In genomic region chr12:120961604-120962486, GRCh38 we compare ENCODE assay signal across 1 cellular context.
TF ChIP-seq lines count a peak whose summit lies in the region.

No MANE protein-coding gene starts in this region.

TF ChIP-seq in GM23338, 12 proteins besides CTCF, POLR2A, EP300 and RAD21 (continued from another document):
- TF ChIP-seq ZNF462 (CRISPR knock-in tag; IDR thresholded peaks at IDR 0.05) (no peak), EZH2 (IDR thresholded peaks at IDR 0.05; ENCODE audit: low read depth, unreplicated experiment) (no peak), NANOG (IDR thresholded peaks at IDR 0.05; ENCODE audit: borderline replicate concordance) (no peak), STAT1 (IDR thresholded peaks at IDR 0.05; ENCODE audit: unreplicated experiment) (no peak), POLR2AphosphoS5 (IDR thresholded peaks at IDR 0.05; ENCODE audit: low read depth) (no peak), CREB1 (CRISPR knock-in tag; IDR thresholded peaks at IDR 0.05; ENCODE audit: low read depth) (no peak), ZNF331 (CRISPR knock-in tag; IDR thresholded peaks at IDR 0.05; ENCODE audit: low read depth) (no peak)
- TF ChIP-seq, protein P1, sequence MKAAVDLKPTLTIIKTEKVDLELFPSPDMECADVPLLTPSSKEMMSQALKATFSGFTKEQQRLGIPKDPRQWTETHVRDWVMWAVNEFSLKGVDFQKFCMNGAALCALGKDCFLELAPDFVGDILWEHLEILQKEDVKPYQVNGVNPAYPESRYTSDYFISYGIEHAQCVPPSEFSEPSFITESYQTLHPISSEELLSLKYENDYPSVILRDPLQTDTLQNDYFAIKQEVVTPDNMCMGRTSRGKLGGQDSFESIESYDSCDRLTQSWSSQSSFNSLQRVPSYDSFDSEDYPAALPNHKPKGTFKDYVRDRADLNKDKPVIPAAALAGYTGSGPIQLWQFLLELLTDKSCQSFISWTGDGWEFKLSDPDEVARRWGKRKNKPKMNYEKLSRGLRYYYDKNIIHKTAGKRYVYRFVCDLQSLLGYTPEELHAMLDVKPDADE (IDR thresholded peaks at IDR 0.05): no peak
TF ChIP-seq in GM23338: peak in this region for 0.
